Comparison of ENCODE assay signal across 1 cellular context in genomic region chr17:17433260-17433659, GRCh38.
TF ChIP-seq lines count a peak whose summit lies in the region.

No MANE protein-coding gene starts in this region.

TF ChIP-seq in HepG2, 621 proteins besides CTCF, POLR2A, EP300 and RAD21 (continued from another document and continues in another):
- no peak for TF ChIP-seq ZNF800 (CRISPR knock-in tag; IDR thresholded peaks at IDR 0.05)
- TF ChIP-seq ZNF737 (CRISPR knock-in tag; IDR thresholded peaks at IDR 0.05; ENCODE audit: borderline replicate concordance) = no peak
- TF ChIP-seq KIAA2018 (CRISPR knock-in tag; IDR thresholded peaks at IDR 0.05; ENCODE audit: borderline replicate concordance) = no peak
- no peak for TF ChIP-seq ZNF777 (CRISPR knock-in tag; IDR thresholded peaks at IDR 0.05)
- no peak for TF ChIP-seq ZNF549 (CRISPR knock-in tag; IDR thresholded peaks at IDR 0.05)
- TF ChIP-seq ZNF12 (CRISPR knock-in tag; IDR thresholded peaks at IDR 0.05) = peak; percentile 47; the same call in 1 of the 2 replicates
- peak; percentile 39; the same call in 1 of the 2 replicates for TF ChIP-seq BCL6 (CRISPR knock-in tag; IDR thresholded peaks at IDR 0.05)
- TF ChIP-seq ZFAT (CRISPR knock-in tag; conservative IDR thresholded peaks at IDR 0.05) = no peak
- no peak for TF ChIP-seq ZBTB20 (CRISPR knock-in tag; IDR thresholded peaks at IDR 0.05; ENCODE audit: borderline replicate concordance, low read depth)
- TF ChIP-seq GLI4 (CRISPR knock-in tag; IDR thresholded peaks at IDR 0.05; ENCODE audit: borderline replicate concordance) = no peak
- TF ChIP-seq TEAD2 (CRISPR knock-in tag; IDR thresholded peaks at IDR 0.05) = no peak
- TF ChIP-seq IRF2 (CRISPR knock-in tag; IDR thresholded peaks at IDR 0.05) = 0 out of 2 replicates have a peak, but pooled peaks have one; percentile 33
- no peak for TF ChIP-seq ZFP62 (CRISPR knock-in tag; IDR thresholded peaks at IDR 0.05)
- no peak for TF ChIP-seq ZBTB42 (CRISPR knock-in tag; IDR thresholded peaks at IDR 0.05)
- no peak for TF ChIP-seq ARHGAP35 (CRISPR knock-in tag; IDR thresholded peaks at IDR 0.05; ENCODE audit: borderline replicate concordance)
- TF ChIP-seq SRSF9 (IDR thresholded peaks at IDR 0.05; ENCODE audit: borderline replicate concordance, insufficient read depth, low read depth, low read length, poor library complexity, severe bottlenecking) = no peak
- TF ChIP-seq ZNF281 (CRISPR knock-in tag; IDR thresholded peaks at IDR 0.05; ENCODE audit: borderline replicate concordance) = 0 out of 2 replicates have a peak, but pooled peaks have one; percentile 21
- no peak for TF ChIP-seq MED13 (CRISPR knock-in tag; IDR thresholded peaks at IDR 0.05)
- TF ChIP-seq ZNF207 (IDR thresholded peaks at IDR 0.05; ENCODE audit: borderline replicate concordance) = no peak
- no peak for TF ChIP-seq NCOR1 (IDR thresholded peaks at IDR 0.05; ENCODE audit: borderline replicate concordance, low read length)
- no peak for TF ChIP-seq ZNF724P (CRISPR knock-in tag; IDR thresholded peaks at IDR 0.05; ENCODE audit: borderline replicate concordance)
- peak; percentile 77 for TF ChIP-seq ZNF644 (CRISPR knock-in tag; IDR thresholded peaks at IDR 0.05; ENCODE audit: low read depth)
- TF ChIP-seq ARID5B (CRISPR knock-in tag; IDR thresholded peaks at IDR 0.05) = peak; percentile 25; the same call in 1 of the 2 replicates
- no peak for TF ChIP-seq KDM4B (CRISPR knock-in tag; IDR thresholded peaks at IDR 0.05)
- no peak for TF ChIP-seq ONECUT2 (CRISPR knock-in tag; IDR thresholded peaks at IDR 0.05)
- no peak for TF ChIP-seq HIVEP1 (CRISPR knock-in tag; IDR thresholded peaks at IDR 0.05)
- TF ChIP-seq ZNF333 (CRISPR knock-in tag; IDR thresholded peaks at IDR 0.05; ENCODE audit: borderline replicate concordance) = no peak
- no peak for TF ChIP-seq ARID2 (CRISPR knock-in tag; IDR thresholded peaks at IDR 0.05; ENCODE audit: borderline replicate concordance)
- no peak for TF ChIP-seq SALL1 (CRISPR knock-in tag; IDR thresholded peaks at IDR 0.05)
- TF ChIP-seq ZNF619 (CRISPR knock-in tag; IDR thresholded peaks at IDR 0.05) = no peak
- TF ChIP-seq ZNF572 (CRISPR knock-in tag; IDR thresholded peaks at IDR 0.05) = no peak
- TF ChIP-seq PATZ1 (CRISPR knock-in tag; IDR thresholded peaks at IDR 0.05) = peak; percentile 31; the same call in 1 of the 2 replicates
- TF ChIP-seq WIZ (CRISPR knock-in tag; IDR thresholded peaks at IDR 0.05) = no peak
- no peak for TF ChIP-seq EED (CRISPR knock-in tag; IDR thresholded peaks at IDR 0.05)
- TF ChIP-seq ISL2 (CRISPR knock-in tag; IDR thresholded peaks at IDR 0.05) = no peak
- peak; percentile 71 for TF ChIP-seq GATAD2A (CRISPR knock-in tag; IDR thresholded peaks at IDR 0.05)
- no peak for TF ChIP-seq GABPB1 (CRISPR knock-in tag; IDR thresholded peaks at IDR 0.05)
- no peak for TF ChIP-seq SP5 (CRISPR knock-in tag; IDR thresholded peaks at IDR 0.05; ENCODE audit: borderline replicate concordance, low read depth)
- TF ChIP-seq USF2 (IDR thresholded peaks at IDR 0.05; ENCODE audit: low read depth, low read length) = no peak
- TF ChIP-seq USF2 (CRISPR knock-in tag; IDR thresholded peaks at IDR 0.05; ENCODE audit: borderline replicate concordance) = no peak
- no peak for TF ChIP-seq ZKSCAN1 (IDR thresholded peaks at IDR 0.05; ENCODE audit: low read length)
